ENCODE assay signal across 33 cellular contexts in genomic region chr5:38287124-38287523, GRCh38.
"Had no signal": no experiment of that assay in that cellular context is flagged by ENCODE, and none has a peak within 500 bp of the region (broad histone marks: within the 10 kb centered on the region; RNA-seq: fewer than 3 reads in every experiment).

No MANE protein-coding gene starts in this region.

- H3K4me1 ChIP-seq: adrenal gland, ascending aorta, body of pancreas, breast epithelium had no signal

- H3K9me3 ChIP-seq: adrenal gland, ascending aorta, body of pancreas, breast epithelium had no signal

- H3K4me3 ChIP-seq: adrenal gland, ascending aorta, body of pancreas, breast epithelium, cardiac muscle cell had no signal

- FAIRE-seq: astrocyte, bronchial epithelial cell had no signal

- H3K27ac ChIP-seq: adrenal gland, ascending aorta, body of pancreas, brain microvascular endothelial cell, breast epithelium, cardiac muscle cell had no signal

- ATAC-seq: activated naive CD4-positive, alpha-beta T cell treated with anti-CD3 and anti-CD28 coated beads, Interleukin-2, amount 50 U/mL, for 72 hours; activated naive CD8-positive, alpha-beta T cell treated with anti-CD3 and anti-CD28 coated beads, Interleukin-2, amount 50 U/mL, for 24 hours; activated T-cell treated with anti-CD3 and anti-CD28 coated beads, Interleukin-2, amount 50 U/mL, for 4 hours; activated T-cell treated with anti-CD3 and anti-CD28 coated beads, Interleukin-2, amount 50 U/mL, for 72 hours; activated T-helper 17 cell treated with anti-CD3 and anti-CD28 coated beads, Interleukin-2, amount 50 U/mL, for 72 hours; body of pancreas had no signal

- DNase-seq: activated effector memory CD4-positive, alpha-beta T cell treated with anti-CD3 and anti-CD28 coated beads, Interleukin-2, amount 50 U/mL, for 16 hours; activated effector memory CD4-positive, alpha-beta T cell treated with Interleukin-2 at 50 U/mL for 16 hours; activated gamma-delta T cell; activated gamma-delta T cell treated with Interleukin-2 at 50 U/mL for 16 hours; activated naive CD4-positive, alpha-beta T cell; activated naive CD4-positive, alpha-beta T cell treated with anti-CD3 and anti-CD28 coated beads for 36 hours; activated naive CD4-positive, alpha-beta T cell treated with anti-CD3 and anti-CD28 coated beads, Interleukin-2, amount 10 ng/mL, durations not matched to agents 7 days and 5 days; activated naive CD4-positive, alpha-beta T cell treated with anti-CD3 and anti-CD28 coated beads, Interleukin-2, amount 50 U/mL, for 16 hours; activated naive CD4-positive, alpha-beta T cell treated with Interleukin-2 at 50 U/mL for 16 hours; activated naive CD8-positive, alpha-beta T cell treated with anti-CD3 and anti-CD28 coated beads for 36 hours; activated naive CD8-positive, alpha-beta T cell treated with anti-CD3 and anti-CD28 coated beads, Interleukin-2, amount 10 ng/mL, durations not matched to agents 7 days and 5 days; activated naive CD8-positive, alpha-beta T cell treated with anti-CD3 and anti-CD28 coated beads, Interleukin-2, amount 50 U/mL, for 24 hours; activated T-cell treated with anti-CD3 and anti-CD28 coated beads, Interleukin-2, amount 50 U/mL, for 24 hours; activated T-cell treated with anti-CD3 and anti-CD28 coated beads, Interleukin-2, amount 50 U/mL, for 4 hours; activated T-cell treated with anti-CD3 and anti-CD28 coated beads, Interleukin-2, amount 50 U/mL, for 48 hours; activated T-cell treated with anti-CD3 and anti-CD28 coated beads, Interleukin-2, amount 50 U/mL, for 72 hours; adrenal gland; amniotic stem cell; amygdala; anterior cingulate cortex; aorta; body of pancreas; brain microvascular endothelial cell; caudate nucleus; central memory CD4-positive, alpha-beta T cell; cerebellar nuclear complex had no signal
